ENCODE assay signal across 36 cellular contexts in genomic region chr14:40100544-40101196, GRCh38.
"Had no signal": no experiment of that assay in that cellular context is flagged by ENCODE, and none has a peak within 500 bp of the region (broad histone marks: within the 10 kb centered on the region; RNA-seq: fewer than 3 reads in every experiment).

No MANE protein-coding gene starts in this region.

- H3K27me3 ChIP-seq: MG63 had no signal

- H3K9me3 ChIP-seq: MG63 had no signal

- H3K4me3 ChIP-seq: MG63 had no signal

- DNase-seq: Karpas-422, Kasumi-1, MG63, MM.1S, MV-4-11, NCI-H1048, NCI-H1092, NCI-H1092 treated with DMSO at 0.1 percent for 48 hours, NCI-H1105, NCI-H1105 treated with DMSO at 0.1 percent for 48 hours, NCI-H1417, NCI-H1417 treated with DMSO at 0.1 percent for 48 hours, NCI-H1436, NCI-H1436 treated with DMSO at 0.1 percent for 48 hours, NCI-H146, NCI-H1694, NCI-H1694 treated with DMSO at 0.1 percent for 48 hours, NCI-H187, NCI-H187 treated with DMSO at 0.1 percent for 48 hours, NCI-H1930, NCI-H2029, NCI-H2029 treated with DMSO at 0.1 percent for 48 hours, NCI-H2081, NCI-H2081 treated with DMSO at 0.1 percent for 48 hours, NCI-H2107, NCI-H2171, NCI-H2171 treated with DMSO at 0.1 percent for 48 hours, NCI-H2227 treated with DMSO at 0.1 percent for 48 hours, NCI-H226, NCI-H345, NCI-H446, NCI-H446 treated with DMSO at 0.1 percent for 48 hours, NCI-H510A, NCI-H510A treated with DMSO at 0.1 percent for 48 hours, NCI-H524, NCI-H524 treated with DMSO at 0.1 percent for 48 hours had no signal

- H3K36me3 ChIP-seq: MG63 had no signal
